Comparison of ENCODE assay signal across 21 cellular contexts in genomic region chr15:54305138-54305537, GRCh38.
"Had no signal": no experiment of that assay in that cellular context is flagged by ENCODE, and none has a peak within 500 bp of the region (broad histone marks: within the 10 kb centered on the region; RNA-seq: fewer than 3 reads in every experiment).

No MANE protein-coding gene starts in this region.

- H3K27me3 ChIP-seq: ovary, right atrium auricular region, right lobe of liver, tibial nerve, uterus had no signal

- H3K4me3 ChIP-seq: left ventricle myocardium inferior, mucosa of descending colon, ovary, right atrium auricular region, right lobe of liver, smooth muscle cell, tibial nerve, uterus had no signal

- H3K36me3 ChIP-seq: left ventricle myocardium inferior, ovary, right atrium auricular region, right lobe of liver, tibial nerve, uterus had no signal

- ATAC-seq: mucosa of descending colon; naive thymus-derived CD4-positive, alpha-beta T cell; natural killer cell treated with Interleukin-12 subunit alpha and Interleukin-12 subunit beta and Interleukin-15 and Interleukin-18, amount 100 ng/mL, for 72 hours; stimulated activated memory B cell treated with anti-CD40 and anti-IgM and Interleukin-4, amounts not matched to agents 10 μg/mL and 1 μg/mL and 100 μg/mL, for 72 hours; stimulated activated naive CD8-positive, alpha-beta T cell treated with anti-CD3 and anti-CD28 coated beads, Interleukin-15, amount 100 ng/mL, for 72 hours had no signal

- H3K4me1 ChIP-seq: left ventricle myocardium inferior, right atrium auricular region, right lobe of liver, tibial nerve, uterus had no signal

- H3K9me3 ChIP-seq: mucosa of descending colon, ovary, right lobe of liver, tibial nerve, uterus had no signal

- DNase-seq: hypothalamus; islet precursor cell; left ventricle myocardium inferior; midbrain; mucosa of descending colon; naive thymus-derived CD4-positive, alpha-beta T cell; ovary; right lobe of liver; stimulated activated CD4-positive, alpha-beta T cell treated with anti-CD3 and anti-CD28 coated beads, Interleukin-1b, Interleukin-23, amount 100 ng/mL, for 48 hours; stimulated activated CD4-positive, alpha-beta T cell treated with anti-CD3 and anti-CD28 coated beads, Interleukin-2, amount 100 ng/mL, for 48 hours; stimulated activated CD4-positive, alpha-beta T cell treated with anti-CD3 and anti-CD28 coated beads, Interleukin-4, amount 100 ng/mL, for 4 hours; stimulated activated CD8-positive, alpha-beta memory T cell treated with anti-CD3 and anti-CD28 coated beads, Interleukin-4, amount 100 ng/mL, for 48 hours; stimulated activated naive CD4-positive, alpha-beta T cell treated with Interleukin-2 at 50 U/mL for 16 hours; stimulated activated naive CD8-positive, alpha-beta T cell treated with anti-CD3 and anti-CD28 coated beads, Interleukin-15, amount 100 ng/mL, for 72 hours; substantia nigra; uterus had no signal

- H3K27ac ChIP-seq: left ventricle myocardium inferior, ovary, right atrium auricular region, right lobe of liver, tibial nerve, uterus had no signal

- H3K4me2 ChIP-seq: smooth muscle cell had no signal
